ENCODE assay signal across 1 cellular context in the genomic region with DNA sequence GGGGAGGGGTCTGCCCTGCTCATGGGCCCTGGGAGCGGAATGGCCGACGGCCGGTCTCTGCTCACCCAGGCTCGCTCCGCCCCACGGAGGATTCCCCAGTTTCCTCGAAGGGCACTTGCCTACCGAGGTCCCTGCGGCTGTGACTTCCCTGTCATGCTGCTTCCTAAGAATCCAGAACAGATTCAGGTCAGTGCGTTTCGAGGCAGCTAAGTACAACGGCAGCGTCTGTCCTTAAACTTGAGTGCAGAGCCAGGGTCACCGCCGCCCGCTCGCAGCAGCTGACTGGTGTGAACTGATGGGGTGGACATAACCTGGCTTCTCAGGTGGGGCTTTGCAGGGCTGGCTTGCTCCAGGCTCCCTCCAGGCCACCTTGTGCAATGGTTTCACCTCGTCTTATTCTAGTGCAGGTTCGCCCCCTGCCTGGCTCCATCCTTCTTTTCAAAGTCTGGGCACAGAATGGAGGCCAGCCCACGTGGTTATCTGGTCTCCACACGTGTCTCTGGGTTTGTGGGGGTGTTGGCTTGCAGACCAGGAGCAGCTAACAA.
A peak's percentile ranks its signal among the peaks of the same experiment; 100 is the strongest.
TF ChIP-seq lines count a peak whose summit lies in the region.

No MANE protein-coding gene starts in this region.

TF ChIP-seq in K562, 482 proteins besides CTCF, POLR2A, EP300 and RAD21:
- TF ChIP-seq EGR1 (conservative IDR thresholded peaks at IDR 0.05) (peak; percentile 34), MGA (IDR thresholded peaks at IDR 0.05) (peak; percentile 69), CBX5 (IDR thresholded peaks at IDR 0.05; ENCODE audit: borderline replicate concordance, low read depth) (no peak), RUNX1 (IDR thresholded peaks at IDR 0.05; ENCODE audit: low read depth) (no peak), MYC (IDR thresholded peaks at IDR 0.05; ENCODE audit: low read depth, low read length) (no peak; the same call in 1 of the 2 replicates), MYC (CRISPR knock-in tag; IDR thresholded peaks at IDR 0.05; ENCODE audit: borderline replicate concordance, low read depth) (no peak), L3MBTL2 (IDR thresholded peaks at IDR 0.05) (peak; percentile 57), USF1 (CRISPR knock-in tag; IDR thresholded peaks at IDR 0.05) (peak; percentile 62; the same call in 1 of the 2 replicates), ATF2 (CRISPR knock-in tag; IDR thresholded peaks at IDR 0.05) (no peak)
- TF ChIP-seq, protein P1, sequence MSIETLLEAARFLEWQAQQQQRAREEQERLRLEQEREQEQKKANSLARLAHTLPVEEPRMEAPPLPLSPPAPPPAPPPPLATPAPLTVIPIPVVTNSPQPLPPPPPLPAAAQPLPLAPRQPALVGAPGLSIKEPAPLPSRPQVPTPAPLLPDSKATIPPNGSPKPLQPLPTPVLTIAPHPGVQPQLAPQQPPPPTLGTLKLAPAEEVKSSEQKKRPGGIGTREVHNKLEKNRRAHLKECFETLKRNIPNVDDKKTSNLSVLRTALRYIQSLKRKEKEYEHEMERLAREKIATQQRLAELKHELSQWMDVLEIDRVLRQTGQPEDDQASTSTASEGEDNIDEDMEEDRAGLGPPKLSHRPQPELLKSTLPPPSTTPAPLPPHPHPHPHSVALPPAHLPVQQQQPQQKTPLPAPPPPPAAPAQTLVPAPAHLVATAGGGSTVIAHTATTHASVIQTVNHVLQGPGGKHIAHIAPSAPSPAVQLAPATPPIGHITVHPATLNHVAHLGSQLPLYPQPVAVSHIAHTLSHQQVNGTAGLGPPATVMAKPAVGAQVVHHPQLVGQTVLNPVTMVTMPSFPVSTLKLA (conservative IDR thresholded peaks at IDR 0.05): peak in 1 of 2 experiments; percentile 38; a peak in 2 of 4 replicates
- TF ChIP-seq, protein P2, sequence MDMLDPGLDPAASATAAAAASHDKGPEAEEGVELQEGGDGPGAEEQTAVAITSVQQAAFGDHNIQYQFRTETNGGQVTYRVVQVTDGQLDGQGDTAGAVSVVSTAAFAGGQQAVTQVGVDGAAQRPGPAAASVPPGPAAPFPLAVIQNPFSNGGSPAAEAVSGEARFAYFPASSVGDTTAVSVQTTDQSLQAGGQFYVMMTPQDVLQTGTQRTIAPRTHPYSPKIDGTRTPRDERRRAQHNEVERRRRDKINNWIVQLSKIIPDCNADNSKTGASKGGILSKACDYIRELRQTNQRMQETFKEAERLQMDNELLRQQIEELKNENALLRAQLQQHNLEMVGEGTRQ (CRISPR knock-in tag; IDR thresholded peaks at IDR 0.05): peak; percentile 26; the same call in 1 of the 2 replicates
- TF ChIP-seq, protein P3, sequence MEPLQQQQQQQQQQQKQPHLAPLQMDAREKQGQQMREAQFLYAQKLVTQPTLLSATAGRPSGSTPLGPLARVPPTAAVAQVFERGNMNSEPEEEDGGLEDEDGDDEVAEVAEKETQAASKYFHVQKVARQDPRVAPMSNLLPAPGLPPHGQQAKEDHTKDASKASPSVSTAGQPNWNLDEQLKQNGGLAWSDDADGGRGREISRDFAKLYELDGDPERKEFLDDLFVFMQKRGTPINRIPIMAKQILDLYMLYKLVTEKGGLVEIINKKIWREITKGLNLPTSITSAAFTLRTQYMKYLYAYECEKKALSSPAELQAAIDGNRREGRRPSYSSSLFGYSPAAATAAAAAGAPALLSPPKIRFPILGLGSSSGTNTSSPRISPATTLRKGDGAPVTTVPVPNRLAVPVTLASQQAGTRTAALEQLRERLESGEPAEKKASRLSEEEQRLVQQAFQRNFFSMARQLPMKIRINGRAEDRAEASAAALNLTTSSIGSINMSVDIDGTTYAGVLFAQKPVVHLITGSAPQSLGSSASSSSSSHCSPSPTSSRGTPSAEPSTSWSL (CRISPR knock-in tag; IDR thresholded peaks at IDR 0.05; ENCODE audit: borderline replicate concordance): no peak
- TF ChIP-seq, protein P4, sequence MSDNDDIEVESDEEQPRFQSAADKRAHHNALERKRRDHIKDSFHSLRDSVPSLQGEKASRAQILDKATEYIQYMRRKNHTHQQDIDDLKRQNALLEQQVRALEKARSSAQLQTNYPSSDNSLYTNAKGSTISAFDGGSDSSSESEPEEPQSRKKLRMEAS (CRISPR knock-in tag; IDR thresholded peaks at IDR 0.05): peak; percentile 56; the same call in 1 of the 2 replicates
